ENCODE assay signal across 1 cellular context in the genomic region with DNA sequence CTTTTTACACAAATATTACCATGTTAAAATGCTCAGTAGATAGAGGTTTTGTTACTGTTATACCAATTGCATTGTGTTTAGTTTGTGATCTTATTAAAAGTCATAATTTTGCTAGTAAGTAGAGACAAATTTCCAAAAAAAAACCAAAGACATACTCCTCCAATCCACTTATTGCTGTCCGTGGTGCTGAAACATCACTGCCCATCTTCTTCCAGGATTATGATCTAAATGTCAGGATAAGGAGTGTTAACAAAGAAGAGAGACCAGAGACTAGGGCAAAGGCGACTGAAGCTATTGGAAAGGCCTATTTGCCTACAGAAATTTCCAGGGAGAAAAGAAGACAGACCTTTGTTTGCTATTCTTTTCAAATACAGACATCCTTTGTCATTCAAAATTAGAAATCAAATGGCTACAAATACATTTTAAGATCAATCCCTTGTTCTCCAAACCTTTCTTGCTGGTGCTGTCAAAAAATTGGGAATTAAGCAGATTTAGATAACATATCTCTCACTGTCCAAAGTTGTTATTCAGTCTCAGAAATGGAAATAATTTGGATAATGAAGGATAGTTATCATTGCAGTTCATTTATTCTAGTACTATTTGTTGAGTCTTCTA.
TF ChIP-seq lines count a peak whose summit lies in the region.

No MANE protein-coding gene starts in this region.

TF ChIP-seq in IMR-90, 13 proteins besides CTCF, POLR2A, EP300 and RAD21:
- TF ChIP-seq RCOR1 (IDR thresholded peaks at IDR 0.05; ENCODE audit: insufficient replicate concordance, low read length) (no peak), MAZ (IDR thresholded peaks at IDR 0.05; ENCODE audit: borderline replicate concordance, low read depth, low read length) (no peak), MAFK (IDR thresholded peaks at IDR 0.05; ENCODE audit: low read depth, low read length) (no peak), MXI1 (IDR thresholded peaks at IDR 0.05; ENCODE audit: borderline replicate concordance, low read depth, low read length) (no peak), NFE2L2 (IDR thresholded peaks at IDR 0.05; ENCODE audit: low read depth, low read length) (no peak), CEBPB (IDR thresholded peaks at IDR 0.05; ENCODE audit: low read depth, low read length) (no peak), SMC3 (IDR thresholded peaks at IDR 0.05; ENCODE audit: low read depth, low read length) (no peak), RFX5 (IDR thresholded peaks at IDR 0.05; ENCODE audit: low read depth, low read length) (no peak)
- TF ChIP-seq, protein P1, sequence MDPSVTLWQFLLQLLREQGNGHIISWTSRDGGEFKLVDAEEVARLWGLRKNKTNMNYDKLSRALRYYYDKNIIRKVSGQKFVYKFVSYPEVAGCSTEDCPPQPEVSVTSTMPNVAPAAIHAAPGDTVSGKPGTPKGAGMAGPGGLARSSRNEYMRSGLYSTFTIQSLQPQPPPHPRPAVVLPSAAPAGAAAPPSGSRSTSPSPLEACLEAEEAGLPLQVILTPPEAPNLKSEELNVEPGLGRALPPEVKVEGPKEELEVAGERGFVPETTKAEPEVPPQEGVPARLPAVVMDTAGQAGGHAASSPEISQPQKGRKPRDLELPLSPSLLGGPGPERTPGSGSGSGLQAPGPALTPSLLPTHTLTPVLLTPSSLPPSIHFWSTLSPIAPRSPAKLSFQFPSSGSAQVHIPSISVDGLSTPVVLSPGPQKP (IDR thresholded peaks at IDR 0.05; ENCODE audit: borderline replicate concordance, low read depth, low read length), result no peak
